8 cellular contexts compared by ENCODE assay signal in the genomic region with DNA sequence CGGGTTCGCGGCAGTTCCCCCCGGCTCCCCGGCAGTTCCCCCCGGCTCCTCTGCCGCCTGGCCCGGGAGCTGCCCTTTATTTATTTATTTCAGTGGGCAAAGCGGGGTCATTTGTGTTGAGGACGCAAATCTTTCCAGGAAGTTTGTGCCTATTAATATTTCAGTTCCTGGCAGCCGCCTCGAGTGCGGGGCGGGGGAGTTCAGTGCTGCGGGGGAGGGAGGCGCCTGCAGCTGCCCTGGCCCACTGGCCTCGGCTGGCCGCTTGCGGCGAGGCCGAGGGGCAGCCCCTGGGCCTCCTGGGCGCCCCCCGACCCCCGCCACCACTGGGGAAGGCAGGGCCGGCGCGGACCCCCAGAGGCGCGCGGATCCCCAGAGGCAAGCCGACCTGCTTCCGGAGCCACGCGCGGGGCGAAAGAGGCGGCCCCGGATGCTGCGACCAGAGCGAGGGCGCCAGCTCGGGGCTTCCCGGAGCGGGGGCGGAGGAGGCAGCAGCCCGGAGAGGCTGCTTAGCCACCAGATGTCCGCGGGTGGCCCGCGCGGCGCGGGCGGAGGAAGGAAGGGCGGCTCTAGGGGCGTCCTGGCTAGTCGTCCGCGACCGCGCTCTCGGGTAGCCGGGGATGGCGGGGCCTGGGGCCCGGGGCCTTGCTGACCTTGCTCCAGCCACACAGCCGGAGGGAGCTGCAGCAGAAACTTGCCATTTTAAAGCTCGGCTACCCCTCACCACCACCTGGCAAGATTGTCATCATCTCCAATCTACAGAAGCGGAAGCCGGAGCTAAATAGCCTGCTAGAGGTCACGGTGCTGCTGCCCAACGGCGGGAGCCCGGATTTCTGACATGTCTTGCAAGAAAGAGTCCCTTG. TPM values are rescaled to one million over a fixed set of nuclear protein-coding genes. Genes with fewer than 3 reads are reported as not detected.
DNase-seq lines count a peak whose midpoint lies in the region; ATAC-seq and TF ChIP-seq lines count a peak whose summit lies in the region.

No MANE protein-coding gene starts in this region.

- TF ChIP-seq CTCF in AG10803 (conservative IDR thresholded peaks at IDR 0.05; ENCODE audit: low read length) (no peak), epithelial cell of proximal tubule (conservative IDR thresholded peaks at IDR 0.05; ENCODE audit: low read depth, low read length) (no peak)

- peaks cover 30% of the 10 kb centered on the region for H3K4me1 ChIP-seq in mucosa of stomach (ENCODE audit: control insufficient read depth, insufficient read depth, low read length)

- H3K27ac Mint-ChIP-seq in stimulated activated memory B cell treated with anti-CD40 and anti-IgM and Interleukin-4, amounts not matched to agents 10 μg/mL and 1 μg/mL and 100 μg/mL, for 72 hours: peak overlapping the region; percentile 89

- H3K9me3 Mint-ChIP-seq in stimulated activated memory B cell treated with anti-CD40 and anti-IgM and Interleukin-4, amounts not matched to agents 10 μg/mL and 1 μg/mL and 100 μg/mL, for 72 hours: no peaks in the 10 kb centered on the region

- peak overlapping the region; percentile 60 for H3K4me3 ChIP-seq in AG10803 (ENCODE audit: low read length)
- peak overlapping the region; percentile 67 for H3K4me3 ChIP-seq in epithelial cell of proximal tubule (ENCODE audit: low read depth, low read length)
- H3K4me3 ChIP-seq in mucosa of stomach (ENCODE audit: low read length): peak overlapping the region; percentile 56

- DNase-seq in AG10803 (ENCODE audit: low read depth): peak; percentile 38
- DNase-seq in NCI-H774 (lab: John Stamatoyannopoulos, UW): peak; percentile 70
- DNase-seq in activated CD8-positive, alpha-beta memory T cell treated with anti-CD3 and anti-CD28 coated beads, Interleukin-2, amount 50 U/mL, for 48 hours: peak; percentile 86
- DNase-seq in epithelial cell of proximal tubule (ENCODE audit: low read depth): no peak

- peak; percentile 64 for TF ChIP-seq POLR2A in GM18526 (IDR thresholded peaks at IDR 0.05; ENCODE audit: extremely low read depth, insufficient read length)

- no peaks in the 10 kb centered on the region for H3K36me3 Mint-ChIP-seq in stimulated activated memory B cell treated with anti-CD40 and anti-IgM and Interleukin-4, amounts not matched to agents 10 μg/mL and 1 μg/mL and 100 μg/mL, for 72 hours

- H3K9me3 ChIP-seq in mucosa of stomach (ENCODE audit: control insufficient read depth, low read length): no peaks in the 10 kb centered on the region

- H3K27me3 Mint-ChIP-seq in stimulated activated memory B cell treated with anti-CD40 and anti-IgM and Interleukin-4, amounts not matched to agents 10 μg/mL and 1 μg/mL and 100 μg/mL, for 72 hours: no peaks in the 10 kb centered on the region

- peak overlapping the region; percentile 88 for H3K4me3 Mint-ChIP-seq in stimulated activated memory B cell treated with anti-CD40 and anti-IgM and Interleukin-4, amounts not matched to agents 10 μg/mL and 1 μg/mL and 100 μg/mL, for 72 hours

- ATAC-seq in HG03039 (IDR thresholded peaks at IDR 0.05; ENCODE audit: unreplicated experiment): peak; percentile 77
- peak; percentile 89 for ATAC-seq in stimulated activated memory B cell treated with anti-CD40 and anti-IgM and Interleukin-4, amounts not matched to agents 10 μg/mL and 1 μg/mL and 100 μg/mL, for 72 hours

- no peaks in the 10 kb centered on the region for H3K27me3 ChIP-seq in mucosa of stomach (ENCODE audit: control insufficient read depth, insufficient read depth, low read length)

- peak overlapping the region; percentile 95 for H3K9ac ChIP-seq in mucosa of stomach (ENCODE audit: low read length)

- H3K4me1 Mint-ChIP-seq in stimulated activated memory B cell treated with anti-CD40 and anti-IgM and Interleukin-4, amounts not matched to agents 10 μg/mL and 1 μg/mL and 100 μg/mL, for 72 hours: peaks cover 45% of the 10 kb centered on the region

- H3K36me3 ChIP-seq in mucosa of stomach (ENCODE audit: control insufficient read depth, insufficient read depth, low read length): no peaks in the 10 kb centered on the region

RNA-seq across cellular contexts. Expression of gene H3-3A, which starts 48.0 kb away (rescaled TPM):
- total RNA-seq in epithelial cell of proximal tubule: 464 and 548 TPM in 2 replicates
